In the genomic region with DNA sequence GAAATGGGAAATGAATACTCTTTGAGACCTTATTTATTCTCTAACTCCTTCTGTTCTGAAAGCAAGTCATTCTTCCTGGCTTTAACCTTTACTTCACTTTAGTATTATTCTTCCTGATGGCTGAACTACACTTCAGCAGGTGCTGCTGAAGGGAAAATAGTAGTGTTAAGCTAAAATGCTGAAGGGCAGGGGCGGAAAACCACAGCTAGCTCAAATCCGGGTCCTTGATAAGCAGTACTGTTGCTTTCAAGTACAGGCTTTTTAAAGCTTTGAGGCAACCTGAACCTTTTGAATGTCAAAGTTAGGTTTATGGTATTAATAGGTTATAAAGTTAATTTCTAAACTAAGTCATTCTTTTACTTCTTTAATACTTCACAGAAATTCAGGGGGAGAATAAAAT, we compare ENCODE assay signal across 26 cellular contexts. TPM values are rescaled to one million over a fixed set of nuclear protein-coding genes. Genes with fewer than 3 reads are reported as not detected.
DNase-seq lines count a peak whose midpoint lies in the region; ATAC-seq and TF ChIP-seq lines count a peak whose summit lies in the region.
"Had no signal": no experiment of that assay in that cellular context is flagged by ENCODE, and none has a peak within 500 bp of the region (broad histone marks: within the 10 kb centered on the region; RNA-seq: fewer than 3 reads in every experiment).

No MANE protein-coding gene starts in this region.

- H3K9me2 ChIP-seq in DOHH2 (replicated peaks; ENCODE audit: control insufficient read depth, low read length), result no peaks in the 10 kb centered on the region
- no peaks in the 10 kb centered on the region for H3K9me2 ChIP-seq in GM23248 (ENCODE audit: insufficient read depth)

- H3K27me3 Mint-ChIP-seq in activated CD4-positive, alpha-beta T cell treated with anti-CD3 and anti-CD28 coated beads, Interleukin-2, amount 10 ng/mL, durations not matched to agents 7 days and 5 days, result no peaks in the 10 kb centered on the region
- peaks cover 2% of the 10 kb centered on the region for H3K27me3 Mint-ChIP-seq in activated CD8-positive, alpha-beta T cell treated with anti-CD3 and anti-CD28 coated beads for 36 hours
- no peaks in the 10 kb centered on the region for H3K27me3 Mint-ChIP-seq in naive thymus-derived CD8-positive, alpha-beta T cell

- H3K9ac ChIP-seq in GM23248, result no peak overlapping the region

- peaks cover 13% of the 10 kb centered on the region for H3K4me1 ChIP-seq in DOHH2 (ENCODE audit: control insufficient read depth, low read length)
- H3K4me1 ChIP-seq in GM23248 (ENCODE audit: insufficient read depth), result no peaks in the 10 kb centered on the region
- H3K4me1 ChIP-seq: vagina had no signal

- no peaks in the 10 kb centered on the region for H3K27me3 ChIP-seq in DOHH2 (ENCODE audit: control insufficient read depth, low read length)
- no peaks in the 10 kb centered on the region for H3K27me3 ChIP-seq in GM23248 (replicated peaks; ENCODE audit: insufficient read depth)
- H3K27me3 ChIP-seq: foreskin keratinocyte, right atrium auricular region, vagina had no signal

- TF ChIP-seq POLR2A in GM18505 (IDR thresholded peaks at IDR 0.05; ENCODE audit: borderline replicate concordance, extremely low read depth, insufficient read depth, insufficient read length), result no peak

- H3F3A ChIP-seq in DOHH2 (ENCODE audit: control insufficient read depth, insufficient read depth), result no peaks in the 10 kb centered on the region
- no peaks in the 10 kb centered on the region for H3F3A ChIP-seq in GM23248 (ENCODE audit: insufficient read depth)

- no peaks in the 10 kb centered on the region for H3K36me3 Mint-ChIP-seq in activated CD4-positive, alpha-beta T cell treated with anti-CD3 and anti-CD28 coated beads, Interleukin-2, amount 10 ng/mL, durations not matched to agents 7 days and 5 days (ENCODE audit: low read depth)
- no peaks in the 10 kb centered on the region for H3K36me3 Mint-ChIP-seq in activated CD8-positive, alpha-beta T cell treated with anti-CD3 and anti-CD28 coated beads for 36 hours (ENCODE audit: low read depth)
- no peaks in the 10 kb centered on the region for H3K36me3 Mint-ChIP-seq in naive thymus-derived CD8-positive, alpha-beta T cell
- H3K36me3 Mint-ChIP-seq: immature natural killer cell had no signal

- intact Hi-C loops in activated CD8-positive, alpha-beta T cell treated with anti-CD3 and anti-CD28 coated beads for 36 hours (cut with micrococcal nuclease), result loop anchor here (5.0 kb wide), 2 partner anchors 245 to 620 kb away; no protein-coding TSS in a partner anchor
- intact Hi-C loops in Right ventricle myocardium inferior (cut with DNase I), result loop anchor here (5.0 to 10.0 kb wide), 3 partner anchors 70 to 248 kb away; no protein-coding TSS in a partner anchor

- 77 to 82% methylated on average over 2 of the region's 2 CpGs for WGBS in GM23248 (ENCODE audit: low coverage in 1 of 2, low lambda C conversion rate in 2 of 2, missing lambda C conversion rate in 2 of 2), 2 experiments

- peaks cover 24% of the 10 kb centered on the region for H3K4me1 Mint-ChIP-seq in activated CD4-positive, alpha-beta T cell treated with anti-CD3 and anti-CD28 coated beads, Interleukin-2, amount 10 ng/mL, durations not matched to agents 7 days and 5 days
- peaks cover 20% of the 10 kb centered on the region for H3K4me1 Mint-ChIP-seq in activated CD8-positive, alpha-beta T cell treated with anti-CD3 and anti-CD28 coated beads for 36 hours (ENCODE audit: low read depth)
- peaks cover 10 to 26% (median 21%) of the 10 kb centered on the region in 4 donors for H3K4me1 Mint-ChIP-seq in naive thymus-derived CD8-positive, alpha-beta T cell

- H3K4me2 ChIP-seq in DOHH2 (ENCODE audit: low read length) (0 out of 2 replicates have a peak overlapping the region, but pooled peaks have one; percentile 12), GM23248 (ENCODE audit: unreplicated experiment) (no peak overlapping the region)

- CTCF ChIA-PET in activated CD4-positive, alpha-beta T cell treated with anti-CD3 and anti-CD28 coated beads, Interleukin-2, amount 10 ng/mL, durations not matched to agents 7 days and 5 days (lab: Charles Lee), result no interaction called here
- CTCF ChIA-PET in activated CD8-positive, alpha-beta T cell treated with anti-CD3 and anti-CD28 coated beads for 36 hours (lab: Charles Lee), result interaction anchor here (1.0 to 2.2 kb wide), 7 partner anchors 11 to 137 kb away, joined by 3 to 7 read pairs (median 4); a partner anchor contains a TSS

- H3K9me3 Mint-ChIP-seq in activated CD4-positive, alpha-beta T cell treated with anti-CD3 and anti-CD28 coated beads, Interleukin-2, amount 10 ng/mL, durations not matched to agents 7 days and 5 days, result no peaks in the 10 kb centered on the region
- no peaks in the 10 kb centered on the region for H3K9me3 Mint-ChIP-seq in activated CD8-positive, alpha-beta T cell treated with anti-CD3 and anti-CD28 coated beads for 36 hours
- H3K9me3 Mint-ChIP-seq in naive thymus-derived CD8-positive, alpha-beta T cell, result no peaks in the 10 kb centered on the region
- H3K9me3 Mint-ChIP-seq: immature natural killer cell had no signal

- no peak for TF ChIP-seq CTCF in DOHH2 (IDR thresholded peaks at IDR 0.05; ENCODE audit: low read depth, low read length, poor library complexity, severe bottlenecking)
- TF ChIP-seq CTCF in activated CD8-positive, alpha-beta T cell treated with anti-CD3 and anti-CD28 coated beads for 36 hours (IDR thresholded peaks at IDR 0.05), result no peak

- no peak overlapping the region for H3K4me3 Mint-ChIP-seq in activated CD4-positive, alpha-beta T cell treated with anti-CD3 and anti-CD28 coated beads, Interleukin-2, amount 10 ng/mL, durations not matched to agents 7 days and 5 days
- H3K4me3 Mint-ChIP-seq in activated CD8-positive, alpha-beta T cell treated with anti-CD3 and anti-CD28 coated beads for 36 hours, result no peak overlapping the region
- H3K4me3 Mint-ChIP-seq in naive thymus-derived CD8-positive, alpha-beta T cell, result peak overlapping the region in 9 of 10 donors; percentile 26 to 76 (median 58)
- H3K4me3 Mint-ChIP-seq: immature natural killer cell had no signal

- no peak overlapping the region for H2AFZ ChIP-seq in GM23248

- no peaks in the 10 kb centered on the region for H3K9me3 ChIP-seq in DOHH2 (ENCODE audit: control insufficient read depth, insufficient read depth, low read length)
- H3K9me3 ChIP-seq in GM23248 (ENCODE audit: low read depth), result no peaks in the 10 kb centered on the region
- H3K9me3 ChIP-seq: right atrium auricular region, vagina had no signal

- ATAC-seq in activated CD8-positive, alpha-beta T cell treated with anti-CD3 and anti-CD28 coated beads for 36 hours, result peak; percentile 47
- ATAC-seq in naive thymus-derived CD8-positive, alpha-beta T cell, result peak; percentile 57 to 65
- ATAC-seq in Right ventricle myocardium inferior, result no peak
- ATAC-seq in GM18505 (IDR thresholded peaks at IDR 0.05; ENCODE audit: unreplicated experiment), result no peak
- ATAC-seq: activated CD4-positive, CD25-positive, alpha-beta regulatory T cell treated with anti-CD3 and anti-CD28 coated beads, Interleukin-2, amount 50 U/mL, for 24 hours had no signal

- POLR2A ChIA-PET in activated CD4-positive, alpha-beta T cell treated with anti-CD3 and anti-CD28 coated beads, Interleukin-2, amount 10 ng/mL, durations not matched to agents 7 days and 5 days (lab: Charles Lee), result interaction anchor here (0.7 kb wide), 1 partner anchor 29 kb away, joined by 3 read pairs; no protein-coding TSS in a partner anchor
- POLR2A ChIA-PET in activated CD8-positive, alpha-beta T cell treated with anti-CD3 and anti-CD28 coated beads for 36 hours (lab: Charles Lee), result interaction anchor here (3.9 kb wide), 1 partner anchor 10 kb away, joined by 20 read pairs; a partner anchor contains a TSS
- POLR2A ChIA-PET in naive thymus-derived CD8-positive, alpha-beta T cell (lab: Charles Lee), result no interaction called here

- H3K79me2 ChIP-seq in DOHH2 (ENCODE audit: control insufficient read depth, low read length) (no peaks in the 10 kb centered on the region), GM23248 (ENCODE audit: insufficient read depth) (no peaks in the 10 kb centered on the region)

- H3K4me3 ChIP-seq in DOHH2 (ENCODE audit: low read length), result no peak overlapping the region
- no peak overlapping the region for H3K4me3 ChIP-seq in GM23248
- H3K4me3 ChIP-seq: lung, right atrium auricular region, vagina had no signal

- in situ Hi-C loops in GM23248 (cut with MboI), result no loop called here

- H4K20me1 ChIP-seq in DOHH2 (ENCODE audit: control insufficient read depth, insufficient read depth, low read depth, low read length), result no peaks in the 10 kb centered on the region
- H4K20me1 ChIP-seq in GM23248 (ENCODE audit: insufficient read depth), result no peaks in the 10 kb centered on the region

- peak overlapping the region; percentile 54 for H3K27ac Mint-ChIP-seq in activated CD4-positive, alpha-beta T cell treated with anti-CD3 and anti-CD28 coated beads, Interleukin-2, amount 10 ng/mL, durations not matched to agents 7 days and 5 days
- H3K27ac Mint-ChIP-seq in activated CD8-positive, alpha-beta T cell treated with anti-CD3 and anti-CD28 coated beads for 36 hours, result peak overlapping the region; percentile 71
- peak overlapping the region in 5 of 10 donors; percentile 12 to 72 (median 55) for H3K27ac Mint-ChIP-seq in naive thymus-derived CD8-positive, alpha-beta T cell
- H3K27ac Mint-ChIP-seq: immature natural killer cell had no signal

- DNase-seq in activated CD4-positive, alpha-beta T cell treated with anti-CD3 and anti-CD28 coated beads, Interleukin-2, amount 10 ng/mL, durations not matched to agents 7 days and 5 days, result peak; percentile 26
- DNase-seq in activated CD4-positive, alpha-beta T cell treated with anti-CD3 and anti-CD28 coated beads, Interleukin-2, amount 50 U/mL, for 1 hour, result no peak
- DNase-seq in activated CD8-positive, alpha-beta T cell treated with anti-CD3 and anti-CD28 coated beads for 36 hours, result peak; percentile 43
- peak in 3 of 10 donors; percentile 10 to 33 (median 17) for DNase-seq in naive thymus-derived CD8-positive, alpha-beta T cell
- DNase-seq in GM23248 (no peak), Right ventricle myocardium inferior (ENCODE audit: missing footprints) (no peak)
- DNase-seq: activated effector memory CD4-positive, alpha-beta T cell treated with anti-CD3 and anti-CD28 coated beads, Interleukin-2, amount 50 U/mL, for 16 hours; H7; immature natural killer cell; KBM-7; NCI-H1930; NK-92 treated with Interleukin-12 subunit alpha and Interleukin-12 subunit beta, amount 100 ng/mL, for 24 hours; substantia nigra had no signal

- H3K36me3 ChIP-seq in DOHH2 (ENCODE audit: control insufficient read depth, low read length) (no peaks in the 10 kb centered on the region), GM23248 (ENCODE audit: low read depth) (no peaks in the 10 kb centered on the region)
- H3K36me3 ChIP-seq: right atrium auricular region, vagina had no signal

- H3K27ac ChIP-seq in DOHH2 (ENCODE audit: low read depth, low read length) (no peak overlapping the region), GM23248 (no peak overlapping the region)
- H3K27ac ChIP-seq: C4-2B, foreskin keratinocyte, right atrium auricular region, vagina had no signal

RNA-seq across cellular contexts. Expression of a gene that starts 10.7 kb away (rescaled TPM):
- not detected for total RNA-seq in activated CD4-positive, alpha-beta T cell treated with anti-CD3 and anti-CD28 coated beads, Interleukin-2, amount 10 ng/mL, durations not matched to agents 7 days and 5 days
- not detected for total RNA-seq in activated CD8-positive, alpha-beta T cell treated with anti-CD3 and anti-CD28 coated beads for 36 hours
- not detected for total RNA-seq in naive thymus-derived CD8-positive, alpha-beta T cell
- not detected for polyA plus RNA-seq in naive thymus-derived CD8-positive, alpha-beta T cell
- total RNA-seq in GM23248 (2014; rRNA removed; shearing (Covaris generic)), result not detected in 2 replicates
- not detected in 2 replicates for polyA plus RNA-seq in GM23248 (2016; fragmentation: Nextera tagmentation; extraction: Ambion mirVana)
- not detected for total RNA-seq in Right ventricle myocardium inferior
- total RNA-seq: astrocyte, cerebellum, epithelial cell of proximal tubule, foreskin keratinocyte, H7, lung, osteoblast, right atrium auricular region, SK-MEL-5, vagina had no signal
- polyA plus RNA-seq: foreskin keratinocyte, immature natural killer cell, lung had no signal

RNA-seq across cellular contexts. Expression of a gene that starts 11.0 kb away (rescaled TPM):
- 10 to 100 TPM; 20.2 to 21.2 TPM for total RNA-seq in activated CD4-positive, alpha-beta T cell treated with anti-CD3 and anti-CD28 coated beads, Interleukin-2, amount 10 ng/mL, durations not matched to agents 7 days and 5 days
- total RNA-seq in activated CD8-positive, alpha-beta T cell treated with anti-CD3 and anti-CD28 coated beads for 36 hours, result 10 to 100 TPM; 26.3 to 26.6 TPM
- 10 to 100 TPM; 11.5 to 12.1 TPM for total RNA-seq in naive thymus-derived CD8-positive, alpha-beta T cell
- 1 to 10 TPM; 2.9 to 4.2 (median 4.0) TPM for polyA plus RNA-seq in naive thymus-derived CD8-positive, alpha-beta T cell
- 7.0 and 7.6 TPM in 2 replicates for total RNA-seq in GM23248 (2014; rRNA removed; shearing (Covaris generic))
- polyA plus RNA-seq in GM23248 (2016; fragmentation: Nextera tagmentation; extraction: Ambion mirVana), result 8.5 and 9.3 TPM in 2 replicates
- total RNA-seq in Right ventricle myocardium inferior, result 23.5 TPM

Comparison
In these comparisons a context has a peak if more than half of its experiments do, and no peak if none do; other contexts are left out.
1. DNase-seq: peak in activated CD4-positive, alpha-beta T cell treated with anti-CD3 and anti-CD28 coated beads, Interleukin-2, amount 10 ng/mL, durations not matched to agents 7 days and 5 days (single experiment) and activated CD8-positive, alpha-beta T cell treated with anti-CD3 and anti-CD28 coated beads for 36 hours (single experiment); none in activated CD4-positive, alpha-beta T cell treated with anti-CD3 and anti-CD28 coated beads, Interleukin-2, amount 50 U/mL, for 1 hour (single experiment), GM23248 (single experiment) and Right ventricle myocardium inferior (single experiment).
2. H3K4me3 Mint-ChIP-seq: peak in naive thymus-derived CD8-positive, alpha-beta T cell (9 of 10); none in activated CD4-positive, alpha-beta T cell treated with anti-CD3 and anti-CD28 coated beads, Interleukin-2, amount 10 ng/mL, durations not matched to agents 7 days and 5 days (single experiment) and activated CD8-positive, alpha-beta T cell treated with anti-CD3 and anti-CD28 coated beads for 36 hours (single experiment).
3. ATAC-seq: peak in activated CD8-positive, alpha-beta T cell treated with anti-CD3 and anti-CD28 coated beads for 36 hours (single experiment) and naive thymus-derived CD8-positive, alpha-beta T cell (2 of 2); none in Right ventricle myocardium inferior (single experiment) and GM18505 (single experiment).